Comparison of ENCODE assay signal across 17 cellular contexts in genomic region chr2:97708608-97709007, GRCh38.
"Had no signal": no experiment of that assay in that cellular context is flagged by ENCODE, and none has a peak within 500 bp of the region (broad histone marks: within the 10 kb centered on the region; RNA-seq: fewer than 3 reads in every experiment).

No MANE protein-coding gene starts in this region.

- H3K27ac Mint-ChIP-seq: activated CD4-positive, alpha-beta T cell treated with anti-CD3 and anti-CD28 coated beads, Interleukin-2, amount 10 ng/mL, durations not matched to agents 24 days and 14 days; activated naive CD8-positive, alpha-beta T cell; stimulated activated memory B cell treated with anti-CD40 and anti-IgM and Interleukin-4, amounts not matched to agents 10 μg/mL and 1 μg/mL and 100 μg/mL, for 72 hours; type B pancreatic cell had no signal

- H3K36me3 Mint-ChIP-seq: activated naive CD8-positive, alpha-beta T cell; stimulated activated memory B cell treated with anti-CD40 and anti-IgM and Interleukin-4, amounts not matched to agents 10 μg/mL and 1 μg/mL and 100 μg/mL, for 72 hours; type B pancreatic cell had no signal

- H3K27me3 ChIP-seq: neutrophil had no signal

- DNase-seq: activated CD4-positive, alpha-beta T cell treated with anti-CD3 and anti-CD28 coated beads, Interleukin-2, amount 10 ng/mL, durations not matched to agents 24 days and 14 days; activated gamma-delta T cell; activated T-cell treated with anti-CD3 and anti-CD28 coated beads, Interleukin-2, amount 50 U/mL, for 4 hours; anterior cingulate cortex; glutamatergic neuron; left colon; naive thymus-derived CD4-positive, alpha-beta T cell; right cardiac atrium; stimulated activated CD4-positive, alpha-beta T cell treated with anti-CD3 and anti-CD28 coated beads, Interleukin-1b, Interleukin-23, amount 100 ng/mL, for 48 hours; substantia nigra; T-helper 1 cell; WERI-Rb-1 had no signal

- H3K9me3 Mint-ChIP-seq: activated CD4-positive, alpha-beta T cell treated with anti-CD3 and anti-CD28 coated beads, Interleukin-2, amount 10 ng/mL, durations not matched to agents 24 days and 14 days; activated T-cell treated with anti-CD3 and anti-CD28 coated beads, Interleukin-2, amount 50 U/mL, for 4 hours; stimulated activated memory B cell treated with anti-CD40 and anti-IgM and Interleukin-4, amounts not matched to agents 10 μg/mL and 1 μg/mL and 100 μg/mL, for 72 hours had no signal

- H3K27ac ChIP-seq: neutrophil had no signal

- H3K36me3 ChIP-seq: neutrophil, WERI-Rb-1 had no signal

- H3K9me3 ChIP-seq: neutrophil had no signal

- ATAC-seq: activated T-cell treated with anti-CD3 and anti-CD28 coated beads, Interleukin-2, amount 50 U/mL, for 4 hours; left colon; naive thymus-derived CD4-positive, alpha-beta T cell; right cardiac atrium; stimulated activated memory B cell treated with anti-CD40 and anti-IgM and Interleukin-4, amounts not matched to agents 10 μg/mL and 1 μg/mL and 100 μg/mL, for 72 hours had no signal

- H3K27me3 Mint-ChIP-seq: activated naive CD8-positive, alpha-beta T cell had no signal

- H3K4me3 ChIP-seq: lung had no signal

- H3K4me3 Mint-ChIP-seq: activated CD4-positive, alpha-beta T cell treated with anti-CD3 and anti-CD28 coated beads, Interleukin-2, amount 10 ng/mL, durations not matched to agents 24 days and 14 days; activated naive CD8-positive, alpha-beta T cell; activated T-cell treated with anti-CD3 and anti-CD28 coated beads, Interleukin-2, amount 50 U/mL, for 4 hours; naive thymus-derived CD4-positive, alpha-beta T cell; stimulated activated memory B cell treated with anti-CD40 and anti-IgM and Interleukin-4, amounts not matched to agents 10 μg/mL and 1 μg/mL and 100 μg/mL, for 72 hours; type B pancreatic cell had no signal
